ENCODE assay signal across 20 cellular contexts in the genomic region with DNA sequence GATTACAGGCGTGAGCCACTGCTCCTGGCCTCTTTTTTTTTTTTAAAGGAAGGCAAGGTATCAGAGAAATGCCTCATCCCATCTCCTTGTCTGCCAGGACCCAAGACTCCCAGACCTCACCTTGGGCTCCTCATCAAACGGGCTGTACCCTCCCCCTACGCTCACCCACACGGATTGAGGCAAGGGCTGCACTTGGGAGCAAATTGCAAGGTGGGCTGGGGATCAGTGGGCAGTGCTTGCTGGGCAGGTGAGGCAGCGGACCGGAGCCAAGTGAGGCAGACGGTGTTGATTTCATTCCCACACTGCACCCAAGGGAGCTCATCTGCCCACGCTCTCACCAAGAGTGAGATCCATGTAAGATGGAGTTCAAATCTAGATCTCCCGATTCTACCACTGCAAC.
"Had no signal": no experiment of that assay in that cellular context is flagged by ENCODE, and none has a peak within 500 bp of the region (broad histone marks: within the 10 kb centered on the region; RNA-seq: fewer than 3 reads in every experiment).

No MANE protein-coding gene starts in this region.

- H3K4me3 ChIP-seq: esophagus squamous epithelium, gastroesophageal sphincter, left ventricle myocardium inferior, lower lobe of right lung, pancreas, right lobe of liver, tibial nerve had no signal

- H3K4me3 Mint-ChIP-seq: dendritic cell treated with granulocyte-macrophage colony-stimulating factor and Interleukin-4, amounts not matched to agents 40 ng/mL and 50 ng/mL, for 4 days; effector memory CD8-positive, alpha-beta T cell; memory B cell; naive B cell; nephron; stimulated activated effector memory CD8-positive, alpha-beta T cell treated with anti-CD3 and anti-CD28 coated beads, Interleukin-12 subunit alpha, Interleukin-12 subunit beta, amount 100 ng/mL, for 72 hours had no signal

- DNase-seq: effector memory CD8-positive, alpha-beta T cell; esophagus squamous epithelium; foreskin fibroblast; glutamatergic neuron; left cardiac atrium; left ventricle myocardium inferior; lower lobe of right lung; naive B cell; pancreas; right lobe of liver; stimulated activated CD4-positive, alpha-beta T cell treated with anti-CD3 and anti-CD28 coated beads, Interleukin-4, amount 100 ng/mL, for 1 hour; stimulated activated CD8-positive, alpha-beta memory T cell treated with anti-CD3 and anti-CD28 coated beads, Interleukin-4, amount 100 ng/mL, for 48 hours; stimulated activated naive CD8-positive, alpha-beta T cell treated with anti-CD3 and anti-CD28 coated beads, Interleukin-15, Interleukin-2, amounts not matched to agents 100 U/mL and 50 U/mL, for 24 hours had no signal

- H3K27me3 Mint-ChIP-seq: dendritic cell treated with granulocyte-macrophage colony-stimulating factor and Interleukin-4, amounts not matched to agents 40 ng/mL and 50 ng/mL, for 4 days; memory B cell; naive B cell; progenitor cell of endocrine pancreas had no signal

- H3K4me1 Mint-ChIP-seq: memory B cell; stimulated activated effector memory CD8-positive, alpha-beta T cell treated with anti-CD3 and anti-CD28 coated beads, Interleukin-12 subunit alpha, Interleukin-12 subunit beta, amount 100 ng/mL, for 72 hours had no signal

- H3K27ac Mint-ChIP-seq: dendritic cell treated with granulocyte-macrophage colony-stimulating factor and Interleukin-4, amounts not matched to agents 40 ng/mL and 50 ng/mL, for 4 days; effector memory CD8-positive, alpha-beta T cell; memory B cell; naive B cell; stimulated activated effector memory CD8-positive, alpha-beta T cell treated with anti-CD3 and anti-CD28 coated beads, Interleukin-12 subunit alpha, Interleukin-12 subunit beta, amount 100 ng/mL, for 72 hours had no signal

- H3K27me3 ChIP-seq: esophagus squamous epithelium, gastroesophageal sphincter, pancreas, right lobe of liver, tibial nerve had no signal

- H3K36me3 Mint-ChIP-seq: stimulated activated effector memory CD8-positive, alpha-beta T cell treated with anti-CD3 and anti-CD28 coated beads, Interleukin-12 subunit alpha, Interleukin-12 subunit beta, amount 100 ng/mL, for 72 hours had no signal

- H3K36me3 ChIP-seq: lower lobe of right lung had no signal

- H3K9me3 Mint-ChIP-seq: dendritic cell treated with granulocyte-macrophage colony-stimulating factor and Interleukin-4, amounts not matched to agents 40 ng/mL and 50 ng/mL, for 4 days; effector memory CD8-positive, alpha-beta T cell; memory B cell; naive B cell; nephron; stimulated activated effector memory CD8-positive, alpha-beta T cell treated with anti-CD3 and anti-CD28 coated beads, Interleukin-12 subunit alpha, Interleukin-12 subunit beta, amount 100 ng/mL, for 72 hours had no signal

- H3K4me1 ChIP-seq: gastroesophageal sphincter, right lobe of liver had no signal

- H3K27ac ChIP-seq: gastroesophageal sphincter, left ventricle myocardium inferior, lower lobe of right lung, pancreas, right lobe of liver, tibial nerve had no signal

- H3K9me3 ChIP-seq: esophagus squamous epithelium, gastroesophageal sphincter, lower lobe of right lung, pancreas, right lobe of liver, tibial nerve had no signal

- ATAC-seq: effector memory CD8-positive, alpha-beta T cell; gastroesophageal sphincter; left cardiac atrium; right lobe of liver; stimulated activated effector memory CD8-positive, alpha-beta T cell treated with anti-CD3 and anti-CD28 coated beads, Interleukin-12 subunit alpha, Interleukin-12 subunit beta, amount 100 ng/mL, for 72 hours; stimulated activated naive CD8-positive, alpha-beta T cell treated with anti-CD3 and anti-CD28 coated beads, Interleukin-15, Interleukin-2, amounts not matched to agents 100 U/mL and 50 U/mL, for 24 hours had no signal
